Comparison of ENCODE assay signal across 18 cellular contexts in the genomic region with DNA sequence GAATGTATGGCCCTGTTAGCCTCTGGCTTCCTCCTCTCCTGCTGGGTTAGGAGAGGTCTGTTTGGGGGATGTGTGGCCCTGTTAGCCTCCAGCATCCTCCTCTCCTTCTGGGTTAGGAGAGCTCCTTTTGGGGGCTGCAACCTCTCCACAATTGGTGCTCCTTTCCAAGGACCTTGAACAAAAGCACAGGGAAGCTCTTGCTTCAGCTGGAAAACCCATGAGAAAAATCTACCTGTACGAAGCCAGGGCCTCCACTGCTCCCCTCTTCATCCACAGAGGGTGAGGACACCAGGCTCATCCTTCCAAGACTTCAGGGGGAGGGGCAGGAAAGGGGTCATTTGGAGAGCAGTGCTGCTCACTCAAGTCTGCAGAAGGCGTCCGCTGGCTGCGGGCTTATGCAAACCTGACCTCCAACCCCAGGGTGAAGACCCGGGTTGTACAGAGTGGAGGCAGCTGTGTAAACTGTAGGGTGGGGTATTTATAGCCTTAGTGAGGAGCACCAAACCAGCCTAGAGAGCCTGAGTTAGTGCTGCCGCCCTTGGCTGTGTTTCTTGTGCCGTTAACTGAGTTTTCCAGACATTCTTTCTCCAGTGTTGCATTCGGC.
DNase-seq lines count a peak whose midpoint lies in the region; ATAC-seq and TF ChIP-seq lines count a peak whose summit lies in the region.
"Had no signal": no experiment of that assay in that cellular context is flagged by ENCODE, and none has a peak within 500 bp of the region (broad histone marks: within the 10 kb centered on the region; RNA-seq: fewer than 3 reads in every experiment).

No MANE protein-coding gene starts in this region.

- H3K4me1 ChIP-seq in tibial artery = peaks cover 0 to 22% (median 17%) of the 10 kb centered on the region in 4 donors
- H3K4me1 ChIP-seq: BLaER1 had no signal

- peaks cover 3% of the 10 kb centered on the region for H3K36me3 Mint-ChIP-seq in nephron (ENCODE audit: low read depth)
- H3K36me3 Mint-ChIP-seq in stimulated activated naive B cell treated with anti-CD40 and anti-IgM and Interleukin-4, amounts not matched to agents 10 μg/mL and 1 μg/mL and 100 μg/mL, for 72 hours = no peaks in the 10 kb centered on the region
- H3K36me3 Mint-ChIP-seq in activated T-helper 17 cell treated with anti-CD3 and anti-CD28 coated beads, Interleukin-2, amount 50 U/mL, for 72 hours (ENCODE audit: low read depth) = no peaks in the 10 kb centered on the region
- H3K36me3 Mint-ChIP-seq: IgD-negative memory B cell had no signal

- TF ChIP-seq CTCF in VCaP (conservative IDR thresholded peaks at IDR 0.05) (no peak), nephron (IDR thresholded peaks at IDR 0.05; ENCODE audit: unreplicated experiment in 3 of 3) (no peak), tibial artery (IDR thresholded peaks at IDR 0.05) (no peak)

- intact Hi-C loops in left cardiac atrium (cut with DNase I) (no loop called here), tibial artery (cut with DNase I; ENCODE audit: low total_unique reads) (no loop called here)

- H3K27ac ChIP-seq in VCaP (peak overlapping the region; percentile 77; the same call in 1 of the 2 replicates), tibial artery (peak overlapping the region; percentile 8 to 35), caudate nucleus (ENCODE audit: low read depth, low read length) (no peak overlapping the region)
- H3K27ac ChIP-seq: BLaER1 had no signal

- H3K9me3 Mint-ChIP-seq in nephron = no peaks in the 10 kb centered on the region
- H3K9me3 Mint-ChIP-seq in stimulated activated naive B cell treated with anti-CD40 and anti-IgM and Interleukin-4, amounts not matched to agents 10 μg/mL and 1 μg/mL and 100 μg/mL, for 72 hours = no peaks in the 10 kb centered on the region
- H3K9me3 Mint-ChIP-seq in activated T-helper 17 cell treated with anti-CD3 and anti-CD28 coated beads, Interleukin-2, amount 50 U/mL, for 72 hours = no peaks in the 10 kb centered on the region
- H3K9me3 Mint-ChIP-seq: activated naive CD4-positive, alpha-beta T cell treated with anti-CD3 and anti-CD28 coated beads for 36 hours; IgD-negative memory B cell had no signal

- no peaks in the 10 kb centered on the region for H3K27me3 ChIP-seq in tibial artery
- H3K27me3 ChIP-seq: BLaER1, body of pancreas had no signal

- no peak overlapping the region for H3K4me3 ChIP-seq in tibial artery
- H3K4me3 ChIP-seq: BLaER1, body of pancreas had no signal

- DNase-seq in left cardiac atrium = no peak
- peak in 1 of 2 donors; percentile 60 for DNase-seq in tibial artery
- DNase-seq in caudate nucleus (lab: John Stamatoyannopoulos, UW) = no peak
- DNase-seq in stimulated activated naive B cell treated with anti-CD40 and anti-IgM and Interleukin-4, amounts not matched to agents 10 μg/mL and 1 μg/mL and 100 μg/mL, for 72 hours = no peak
- DNase-seq: activated CD4-positive, alpha-beta T cell treated with anti-CD3 and anti-CD28 coated beads for 1 hour; activated CD8-positive, alpha-beta memory T cell treated with anti-CD3 and anti-CD28 coated beads, Interleukin-2, amount 50 U/mL, for 4 hours; activated naive CD4-positive, alpha-beta T cell treated with anti-CD3 and anti-CD28 coated beads for 36 hours; mesenchymal stem cell; nucleus accumbens; stimulated activated CD4-positive, alpha-beta T cell treated with anti-CD3 and anti-CD28 coated beads, Interleukin-12 subunit alpha, Interleukin-12 subunit beta, amount 100 ng/mL, for 4 hours; stimulated activated naive CD8-positive, alpha-beta T cell treated with anti-CD3 and anti-CD28 coated beads, Interleukin-15, Interleukin-2, amounts not matched to agents 100 U/mL and 50 U/mL, for 24 hours; T-helper 2 cell had no signal

- peak; percentile 58 to 66 for ATAC-seq in left cardiac atrium
- ATAC-seq in stimulated activated naive B cell treated with anti-CD40 and anti-IgM and Interleukin-4, amounts not matched to agents 10 μg/mL and 1 μg/mL and 100 μg/mL, for 72 hours (replicated peaks) = no peak
- ATAC-seq in activated T-helper 17 cell treated with anti-CD3 and anti-CD28 coated beads, Interleukin-2, amount 50 U/mL, for 72 hours (replicated peaks) = no peak
- ATAC-seq: stimulated activated naive CD8-positive, alpha-beta T cell treated with anti-CD3 and anti-CD28 coated beads, Interleukin-15, Interleukin-2, amounts not matched to agents 100 U/mL and 50 U/mL, for 24 hours had no signal

- H3K4me3 Mint-ChIP-seq in nephron = peak overlapping the region in 1 of 3 experiments; percentile 29
- no peak overlapping the region for H3K4me3 Mint-ChIP-seq in stimulated activated naive B cell treated with anti-CD40 and anti-IgM and Interleukin-4, amounts not matched to agents 10 μg/mL and 1 μg/mL and 100 μg/mL, for 72 hours
- H3K4me3 Mint-ChIP-seq in activated T-helper 17 cell treated with anti-CD3 and anti-CD28 coated beads, Interleukin-2, amount 50 U/mL, for 72 hours = no peak overlapping the region
- H3K4me3 Mint-ChIP-seq: activated naive CD4-positive, alpha-beta T cell treated with anti-CD3 and anti-CD28 coated beads for 36 hours; IgD-negative memory B cell had no signal

- peaks cover 12% of the 10 kb centered on the region for H3K27me3 Mint-ChIP-seq in nephron (ENCODE audit: low read depth)
- peaks cover 5 to 8% of the 10 kb centered on the region in 2 donors for H3K27me3 Mint-ChIP-seq in stimulated activated naive B cell treated with anti-CD40 and anti-IgM and Interleukin-4, amounts not matched to agents 10 μg/mL and 1 μg/mL and 100 μg/mL, for 72 hours
- no peaks in the 10 kb centered on the region for H3K27me3 Mint-ChIP-seq in activated T-helper 17 cell treated with anti-CD3 and anti-CD28 coated beads, Interleukin-2, amount 50 U/mL, for 72 hours

- H3K9me3 ChIP-seq in tibial artery = no peaks in the 10 kb centered on the region
- H3K9me3 ChIP-seq: BLaER1, body of pancreas had no signal

- no peaks in the 10 kb centered on the region for H3K36me3 ChIP-seq in tibial artery
- H3K36me3 ChIP-seq: BLaER1 had no signal

- H3K4me1 Mint-ChIP-seq in nephron = peaks cover 45% of the 10 kb centered on the region
- H3K4me1 Mint-ChIP-seq in stimulated activated naive B cell treated with anti-CD40 and anti-IgM and Interleukin-4, amounts not matched to agents 10 μg/mL and 1 μg/mL and 100 μg/mL, for 72 hours = no peaks in the 10 kb centered on the region
- H3K4me1 Mint-ChIP-seq in activated T-helper 17 cell treated with anti-CD3 and anti-CD28 coated beads, Interleukin-2, amount 50 U/mL, for 72 hours = no peaks in the 10 kb centered on the region
- H3K4me1 Mint-ChIP-seq: IgD-negative memory B cell had no signal

- peak overlapping the region; percentile 93 to 98 (median 97) for H3K27ac Mint-ChIP-seq in nephron
- H3K27ac Mint-ChIP-seq in stimulated activated naive B cell treated with anti-CD40 and anti-IgM and Interleukin-4, amounts not matched to agents 10 μg/mL and 1 μg/mL and 100 μg/mL, for 72 hours = no peak overlapping the region
- H3K27ac Mint-ChIP-seq in activated T-helper 17 cell treated with anti-CD3 and anti-CD28 coated beads, Interleukin-2, amount 50 U/mL, for 72 hours = no peak overlapping the region
- H3K27ac Mint-ChIP-seq: activated naive CD4-positive, alpha-beta T cell treated with anti-CD3 and anti-CD28 coated beads for 36 hours; IgD-negative memory B cell had no signal

Comparison
In these comparisons a context has a peak if more than half of its experiments do, and no peak if none do; other contexts are left out.
1. ATAC-seq: peak in left cardiac atrium (2 of 2); none in stimulated activated naive B cell treated with anti-CD40 and anti-IgM and Interleukin-4, amounts not matched to agents 10 μg/mL and 1 μg/mL and 100 μg/mL, for 72 hours (0 of 2) and activated T-helper 17 cell treated with anti-CD3 and anti-CD28 coated beads, Interleukin-2, amount 50 U/mL, for 72 hours (single experiment).
2. H3K27ac Mint-ChIP-seq: peak in nephron (3 of 3); none in stimulated activated naive B cell treated with anti-CD40 and anti-IgM and Interleukin-4, amounts not matched to agents 10 μg/mL and 1 μg/mL and 100 μg/mL, for 72 hours (single experiment) and activated T-helper 17 cell treated with anti-CD3 and anti-CD28 coated beads, Interleukin-2, amount 50 U/mL, for 72 hours (single experiment).